In genomic region chr10:32981760-32982159, GRCh38 we compare ENCODE assay signal across 11 cellular contexts. TPM values are rescaled to one million over a fixed set of nuclear protein-coding genes. Genes with fewer than 3 reads are reported as not detected.
DNase-seq lines count a peak whose midpoint lies in the region; ATAC-seq, FAIRE-seq and TF ChIP-seq lines count a peak whose summit lies in the region.
"Had no signal": no experiment of that assay in that cellular context is flagged by ENCODE, and none has a peak within 500 bp of the region (broad histone marks: within the 10 kb centered on the region; RNA-seq: fewer than 3 reads in every experiment).

No MANE protein-coding gene starts in this region.

- H3K4me1 ChIP-seq in GM23338 (ENCODE audit: insufficient read depth) (peaks cover 25% of the 10 kb centered on the region), cardiac muscle cell (ENCODE audit: low read depth) (peaks cover 6% of the 10 kb centered on the region)

- peaks cover 14% of the 10 kb centered on the region for H3K27me3 Mint-ChIP-seq in GM23338 (ENCODE audit: insufficient read depth, low read depth, poor library complexity)
- H3K27me3 Mint-ChIP-seq in activated T-cell treated with anti-CD3 and anti-CD28 coated beads, Interleukin-2, amount 50 U/mL, for 24 hours: no peaks in the 10 kb centered on the region

- no peak for DNase-seq in GM23338 (ENCODE audit: low spot score)
- peak; percentile 12 to 86 for DNase-seq in cardiac muscle cell (ENCODE audit: low read depth in 1 of 2, low spot score in 1 of 2)
- peak; percentile 63 for DNase-seq in renal cortical epithelial cell (ENCODE audit: low read depth)
- no peak for DNase-seq in activated T-cell treated with anti-CD3 and anti-CD28 coated beads, Interleukin-2, amount 50 U/mL, for 24 hours
- no peak for DNase-seq in GM12892 (ENCODE audit: insufficient read length)
- no peak for DNase-seq in activated CD4-positive, alpha-beta T cell treated with anti-CD3 and anti-CD28 coated beads, Interleukin-2, amount 50 U/mL, for 1 hour
- DNase-seq: NCI-H1092 treated with DMSO at 0.1 percent for 48 hours had no signal

- 0 out of 2 replicates have a peak overlapping the region, but pooled peaks have one; percentile 45 for H3K4me2 ChIP-seq in GM23338

- H4K20me1 ChIP-seq in GM23338 (replicated peaks; ENCODE audit: insufficient read depth): no peaks in the 10 kb centered on the region

- H3K9me2 ChIP-seq in GM23338 (ENCODE audit: insufficient read depth): no peaks in the 10 kb centered on the region

- H3K4me3 ChIP-seq in GM23338 (no peak overlapping the region), cardiac muscle cell (no peak overlapping the region)

- no peaks in the 10 kb centered on the region for H3K9me3 ChIP-seq in cardiac muscle cell (ENCODE audit: low read depth)

- H3K27ac Mint-ChIP-seq in GM23338: peak overlapping the region; percentile 48; the same call in 1 of the 2 replicates
- no peak overlapping the region for H3K27ac Mint-ChIP-seq in activated T-cell treated with anti-CD3 and anti-CD28 coated beads, Interleukin-2, amount 50 U/mL, for 24 hours

- TF ChIP-seq POLR2A in GM12892 (IDR thresholded peaks at IDR 0.05; ENCODE audit: low read depth, low read length): no peak

- ATAC-seq in GM23338 (no peak), GM19328 (IDR thresholded peaks at IDR 0.05; ENCODE audit: unreplicated experiment) (no peak)

- peaks cover 7% of the 10 kb centered on the region; the same call in 1 of the 2 replicates for H3F3A ChIP-seq in GM23338 (replicated peaks; ENCODE audit: low read depth)

- H3K9me3 Mint-ChIP-seq in GM23338: no peaks in the 10 kb centered on the region
- H3K9me3 Mint-ChIP-seq in activated T-cell treated with anti-CD3 and anti-CD28 coated beads, Interleukin-2, amount 50 U/mL, for 24 hours: no peaks in the 10 kb centered on the region
- H3K9me3 Mint-ChIP-seq: activated naive CD4-positive, alpha-beta T cell treated with anti-CD3 and anti-CD28 coated beads, Interleukin-2, amount 50 U/mL, for 72 hours had no signal

- no peaks in the 10 kb centered on the region for H3K36me3 Mint-ChIP-seq in GM23338 (ENCODE audit: low read depth)
- H3K36me3 Mint-ChIP-seq in activated T-cell treated with anti-CD3 and anti-CD28 coated beads, Interleukin-2, amount 50 U/mL, for 24 hours (ENCODE audit: low read depth): peaks cover 2% of the 10 kb centered on the region
- H3K36me3 Mint-ChIP-seq: activated naive CD4-positive, alpha-beta T cell treated with anti-CD3 and anti-CD28 coated beads, Interleukin-2, amount 50 U/mL, for 72 hours had no signal

- TF ChIP-seq CTCF in GM23338 (conservative IDR thresholded peaks at IDR 0.05; ENCODE audit: low read depth in 2 of 2) (no peak), VCaP (conservative IDR thresholded peaks at IDR 0.05) (no peak), cardiac muscle cell (IDR thresholded peaks at IDR 0.05; ENCODE audit: low read depth, low read length) (no peak)

- H2AFZ ChIP-seq in GM23338: peak overlapping the region; percentile 86

- peak overlapping the region; percentile 60; the same call in 1 of the 2 replicates for H3K27ac ChIP-seq in GM23338 (ENCODE audit: low read depth)
- peak overlapping the region; percentile 93 for H3K27ac ChIP-seq in VCaP
- H3K27ac ChIP-seq in cardiac muscle cell: peak overlapping the region; percentile 86

- no peak overlapping the region for H3K4me3 Mint-ChIP-seq in GM23338
- no peak overlapping the region for H3K4me3 Mint-ChIP-seq in activated T-cell treated with anti-CD3 and anti-CD28 coated beads, Interleukin-2, amount 50 U/mL, for 24 hours

- H3K79me2 ChIP-seq in GM23338 (replicated peaks; ENCODE audit: insufficient read depth): no peaks in the 10 kb centered on the region

- FAIRE-seq in GM12892 (lab: Jason Lieb, UNC): no peak
- FAIRE-seq: GM18507 had no signal

- H3K27me3 ChIP-seq in GM23338 (ENCODE audit: insufficient read depth) (0 out of 2 replicates have a peak, but pooled peaks cover 3% of the 10 kb centered on the region), cardiac muscle cell (no peaks in the 10 kb centered on the region)

- no peaks in the 10 kb centered on the region for H3K36me3 ChIP-seq in GM23338 (ENCODE audit: insufficient read depth)
- H3K36me3 ChIP-seq in cardiac muscle cell: no peaks in the 10 kb centered on the region

- peaks cover 45% of the 10 kb centered on the region for H3K4me1 Mint-ChIP-seq in GM23338
- H3K4me1 Mint-ChIP-seq in activated T-cell treated with anti-CD3 and anti-CD28 coated beads, Interleukin-2, amount 50 U/mL, for 24 hours (ENCODE audit: low read depth): peaks cover 34% of the 10 kb centered on the region

TF ChIP-seq in GM23338, 12 proteins besides CTCF, POLR2A, EP300 and RAD21:
- TF ChIP-seq REST (IDR thresholded peaks at IDR 0.05; ENCODE audit: unreplicated experiment): no peak
- TF ChIP-seq ZNF331 (CRISPR knock-in tag; IDR thresholded peaks at IDR 0.05; ENCODE audit: low read depth): no peak

RNA-seq across cellular contexts. Expression of gene ITGB1, which starts 23.7 kb away (rescaled TPM):
- 439 and 441 TPM in 2 replicates for total RNA-seq in GM23338 (2014; rRNA removed; shearing (Covaris generic))
- 309 and 317 TPM in 2 replicates for polyA plus RNA-seq in GM23338 (2016; fragmentation: Nextera tagmentation; extraction: Ambion mirVana)
- 490 and 576 TPM in 2 replicates for total RNA-seq in cardiac muscle cell
- 321 and 326 TPM in 2 replicates for polyA plus RNA-seq in cardiac muscle cell
- 1,646 and 3,148 TPM in 2 replicates for total RNA-seq in renal cortical epithelial cell
- polyA plus RNA-seq in GM12892 (2012; ENCODE audit: missing spikeins): 39.2 TPM

Comparison
In these comparisons a context has a peak if more than half of its experiments do, and no peak if none do; other contexts are left out.
1. DNase-seq: peak in cardiac muscle cell (2 of 2) and renal cortical epithelial cell (single experiment); none in GM23338 (single experiment), activated T-cell treated with anti-CD3 and anti-CD28 coated beads, Interleukin-2, amount 50 U/mL, for 24 hours (single experiment), GM12892 (single experiment) and activated CD4-positive, alpha-beta T cell treated with anti-CD3 and anti-CD28 coated beads, Interleukin-2, amount 50 U/mL, for 1 hour (single experiment).
2. Peak in every context shown above with its lines, with median percentiles within 50 percentile points of each other: H3K27ac ChIP-seq.